9 cellular contexts compared by ENCODE assay signal in the genomic region with DNA sequence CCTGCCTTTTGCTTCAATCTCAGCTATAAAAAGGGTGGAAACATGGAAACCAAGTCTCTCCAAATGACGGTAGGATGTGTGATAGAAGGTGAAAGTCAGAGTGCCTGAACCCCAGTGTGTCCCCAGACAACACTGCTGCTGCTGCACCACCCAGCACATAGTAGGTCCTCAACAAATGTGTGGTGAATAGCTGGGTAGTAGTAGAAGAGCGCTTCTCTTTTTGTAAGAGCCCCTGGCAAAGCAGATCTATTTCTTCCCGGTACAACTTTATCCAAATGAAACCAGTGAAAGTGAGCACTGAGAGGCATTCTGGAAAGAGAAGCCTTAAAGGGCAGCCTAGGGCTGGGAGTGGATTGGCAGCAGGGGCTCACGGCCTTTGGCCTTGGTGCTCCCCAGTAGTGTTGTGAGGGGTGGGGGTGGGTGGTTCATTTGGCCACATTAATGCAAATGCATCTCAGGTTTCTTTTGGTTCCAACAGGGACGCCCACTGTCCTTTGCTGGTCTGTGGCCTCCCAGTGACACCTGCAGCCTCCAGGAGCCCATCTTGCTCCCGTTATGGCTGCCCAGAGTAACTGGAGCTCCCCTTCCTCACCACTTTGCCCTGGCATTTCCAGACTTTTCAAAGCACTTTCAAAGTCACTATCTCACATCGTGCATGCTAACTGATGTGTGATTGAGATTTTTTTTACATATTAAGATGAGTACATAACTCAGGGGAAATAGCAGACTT.
DNase-seq lines count a peak whose midpoint lies in the region; ATAC-seq and TF ChIP-seq lines count a peak whose summit lies in the region.
"Had no signal": no experiment of that assay in that cellular context is flagged by ENCODE, and none has a peak within 500 bp of the region (broad histone marks: within the 10 kb centered on the region; RNA-seq: fewer than 3 reads in every experiment).

No MANE protein-coding gene starts in this region.

- H3K27ac ChIP-seq in KOPT-K1 (ENCODE audit: low read depth, low read length, poor library complexity, severe bottlenecking), result peak overlapping the region; percentile 7
- peak overlapping the region; percentile 78 for H3K27ac ChIP-seq in lower lobe of right lung
- H3K27ac ChIP-seq in subcutaneous abdominal adipose tissue (ENCODE audit: low read depth, low read length), result peak overlapping the region; percentile 89

- H3K36me3 ChIP-seq in KOPT-K1 (ENCODE audit: insufficient read depth, low read length) (no peaks in the 10 kb centered on the region), lower lobe of right lung (peaks cover 15% of the 10 kb centered on the region), subcutaneous abdominal adipose tissue (ENCODE audit: control insufficient read depth in 5 of 5, insufficient read depth in 5 of 5, low read length in 5 of 5) (peaks cover 0 to 8% (median 0%) of the 10 kb centered on the region in 5 donors)

- peaks cover 3% of the 10 kb centered on the region for H3K36me3 Mint-ChIP-seq in chondrocyte (ENCODE audit: low read depth)
- no peaks in the 10 kb centered on the region for H3K36me3 Mint-ChIP-seq in activated naive CD4-positive, alpha-beta T cell treated with anti-CD3 and anti-CD28 coated beads, Interleukin-2, amount 50 U/mL, for 72 hours

- DNase-seq in chondrocyte (ENCODE audit: low spot score) (no peak), lower lobe of right lung (no peak)
- no peak for DNase-seq in stimulated activated naive CD4-positive, alpha-beta T cell treated with Interleukin-2 at 50 U/mL for 16 hours (lab: John Stamatoyannopoulos, UW)
- DNase-seq in activated naive CD4-positive, alpha-beta T cell treated with anti-CD3 and anti-CD28 coated beads, Interleukin-2, amount 50 U/mL, for 72 hours (ENCODE audit: low spot score in 2 of 2), result no peak

- H3K4me3 ChIP-seq in lower lobe of right lung (no peak overlapping the region), subcutaneous abdominal adipose tissue (ENCODE audit: low read depth in 1 of 5, low read length in 5 of 5) (no peak overlapping the region)

- peaks cover 36% of the 10 kb centered on the region for H3K4me1 Mint-ChIP-seq in chondrocyte (ENCODE audit: low read depth)

- no peaks in the 10 kb centered on the region for H3K27me3 Mint-ChIP-seq in chondrocyte (ENCODE audit: low read depth)

- H3K4me3 Mint-ChIP-seq in chondrocyte (ENCODE audit: unreplicated experiment), result no peak overlapping the region
- H3K4me3 Mint-ChIP-seq: activated T-helper 1 cell treated with anti-CD3 and anti-CD28 coated beads, Interleukin-12 subunit alpha, Interleukin-12 subunit beta, Interleukin-2, Interleukin-4 antibody, amounts not matched to agents 30 ng/mL and 10 ng/mL and 1 ng/mL, durations not matched to agents 14 hours and 24 hours and 36 hours had no signal

- peaks cover 32% of the 10 kb centered on the region for H3K4me1 ChIP-seq in lower lobe of right lung
- peaks cover 5 to 34% (median 21%) of the 10 kb centered on the region in 5 donors for H3K4me1 ChIP-seq in subcutaneous abdominal adipose tissue (ENCODE audit: control insufficient read depth in 5 of 5, insufficient read depth in 5 of 5, low read length in 5 of 5)

- no peaks in the 10 kb centered on the region for H3K27me3 ChIP-seq in lower lobe of right lung (ENCODE audit: low read depth)
- H3K27me3 ChIP-seq in subcutaneous abdominal adipose tissue (ENCODE audit: control insufficient read depth in 5 of 5, insufficient read depth in 4 of 5, low read length in 5 of 5), result no peaks in the 10 kb centered on the region

- ATAC-seq in lower lobe of right lung (peak; percentile 30 to 31), GM21360 (IDR thresholded peaks at IDR 0.05; ENCODE audit: unreplicated experiment) (no peak), GM18517 (IDR thresholded peaks at IDR 0.05; ENCODE audit: unreplicated experiment) (no peak)
- ATAC-seq in activated naive CD4-positive, alpha-beta T cell treated with anti-CD3 and anti-CD28 coated beads, Interleukin-2, amount 50 U/mL, for 72 hours, result no peak

- no peaks in the 10 kb centered on the region for H3K9me3 ChIP-seq in KOPT-K1 (ENCODE audit: insufficient read depth, low read length, poor library complexity, severe bottlenecking)
- no peaks in the 10 kb centered on the region for H3K9me3 ChIP-seq in lower lobe of right lung
- H3K9me3 ChIP-seq in subcutaneous abdominal adipose tissue (ENCODE audit: control insufficient read depth in 5 of 5, low read length in 5 of 5), result no peaks in the 10 kb centered on the region

- TF ChIP-seq CTCF in chondrocyte (IDR thresholded peaks at IDR 0.05), result no peak
- TF ChIP-seq CTCF in lower lobe of right lung (IDR thresholded peaks at IDR 0.05), result no peak

- peak overlapping the region; percentile 92 for H3K27ac Mint-ChIP-seq in chondrocyte (ENCODE audit: unreplicated experiment)
- H3K27ac Mint-ChIP-seq in activated naive CD4-positive, alpha-beta T cell treated with anti-CD3 and anti-CD28 coated beads, Interleukin-2, amount 50 U/mL, for 72 hours, result peak overlapping the region in 1 of 2 donors; percentile 24
- H3K27ac Mint-ChIP-seq: activated T-helper 1 cell treated with anti-CD3 and anti-CD28 coated beads, Interleukin-12 subunit alpha, Interleukin-12 subunit beta, Interleukin-2, Interleukin-4 antibody, amounts not matched to agents 30 ng/mL and 10 ng/mL and 1 ng/mL, durations not matched to agents 14 hours and 24 hours and 36 hours had no signal

- H3K9ac ChIP-seq in subcutaneous abdominal adipose tissue (ENCODE audit: low read length in 5 of 5), result peak overlapping the region in 3 of 5 donors; percentile 47 to 80 (median 57)

- intact Hi-C loops in lower lobe of right lung (cut with DNase I), result no loop called here

- H3K9me3 Mint-ChIP-seq in chondrocyte (ENCODE audit: low read depth), result peaks cover 9% of the 10 kb centered on the region
- H3K9me3 Mint-ChIP-seq in activated naive CD4-positive, alpha-beta T cell treated with anti-CD3 and anti-CD28 coated beads, Interleukin-2, amount 50 U/mL, for 72 hours, result no peaks in the 10 kb centered on the region
- H3K9me3 Mint-ChIP-seq: activated T-helper 1 cell treated with anti-CD3 and anti-CD28 coated beads, Interleukin-12 subunit alpha, Interleukin-12 subunit beta, Interleukin-2, Interleukin-4 antibody, amounts not matched to agents 30 ng/mL and 10 ng/mL and 1 ng/mL, durations not matched to agents 14 hours and 24 hours and 36 hours had no signal

Comparison
In these comparisons a context has a peak if more than half of its experiments do, and no peak if none do; other contexts are left out.
1. H3K27ac ChIP-seq: peak in every context shown above with its lines; median percentile 89 in subcutaneous abdominal adipose tissue; 78 in lower lobe of right lung; 7 in KOPT-K1.
2. ATAC-seq: peak in lower lobe of right lung (2 of 2); none in GM21360 (single experiment), activated naive CD4-positive, alpha-beta T cell treated with anti-CD3 and anti-CD28 coated beads, Interleukin-2, amount 50 U/mL, for 72 hours (0 of 2) and GM18517 (single experiment).